In the genomic region with DNA sequence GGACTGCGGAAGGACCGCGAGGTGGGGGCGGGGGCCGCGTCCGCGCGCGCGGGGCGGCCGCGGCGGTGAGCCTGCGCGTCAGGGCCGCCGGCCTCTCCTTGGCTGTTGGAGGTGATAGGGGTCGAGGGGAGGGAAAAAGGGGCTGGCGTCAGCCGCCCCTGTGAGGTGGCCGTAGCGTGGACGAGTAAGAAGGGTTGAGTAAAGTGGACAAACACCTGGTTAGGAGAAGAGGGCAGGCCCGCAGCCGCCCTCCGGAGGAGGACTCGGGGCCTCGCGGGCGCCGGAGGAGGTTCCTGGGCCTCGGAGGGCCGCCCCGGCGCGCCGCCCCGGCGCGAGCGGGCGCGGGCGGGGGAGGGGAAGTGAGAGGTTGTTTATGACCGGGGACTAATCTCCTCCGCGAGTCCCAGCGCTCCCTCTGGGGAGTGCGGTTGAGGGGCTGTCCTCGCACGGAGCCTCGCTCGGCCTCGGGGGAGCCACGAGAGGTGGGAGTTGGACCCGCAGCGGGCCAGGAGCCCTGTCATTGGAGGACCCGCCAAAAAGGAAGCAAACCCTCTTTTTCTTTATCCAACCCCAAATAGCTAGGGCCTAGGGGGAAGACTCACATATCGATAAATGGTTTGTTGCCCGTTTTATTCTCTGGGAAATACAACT, we compare ENCODE assay signal across 8 cellular contexts. TPM values are rescaled to one million over a fixed set of nuclear protein-coding genes. Genes with fewer than 3 reads are reported as not detected.
DNase-seq lines count a peak whose midpoint lies in the region; ATAC-seq and TF ChIP-seq lines count a peak whose summit lies in the region.

No MANE protein-coding gene starts in this region.

- H3K36me3 ChIP-seq in DND-41 (ENCODE audit: insufficient read depth, low read length) (peaks cover 44% of the 10 kb centered on the region), HUES6 (ENCODE audit: control insufficient read depth, insufficient read depth, low read length) (peaks cover 36% of the 10 kb centered on the region), SU-DHL-6 (ENCODE audit: low read length) (peaks cover 44% of the 10 kb centered on the region), hepatocyte (replicated peaks; ENCODE audit: insufficient read depth, low read depth) (no peaks in the 10 kb centered on the region)

- peak overlapping the region; percentile 98 for H3K27ac ChIP-seq in DND-41 (ENCODE audit: low read length)
- peak overlapping the region; percentile 74 for H3K27ac ChIP-seq in HUES6 (ENCODE audit: low read depth, low read length)
- H3K27ac ChIP-seq in SU-DHL-6 (ENCODE audit: low read depth, low read length) = peak overlapping the region; percentile 87
- peak overlapping the region; percentile 96 for H3K27ac ChIP-seq in adipose tissue (ENCODE audit: low read depth, low read length)
- peak overlapping the region; percentile 97 for H3K27ac ChIP-seq in hepatocyte

- H3K4me2 ChIP-seq in DND-41 (ENCODE audit: insufficient read depth, low read length) (peak overlapping the region; percentile 90), SU-DHL-6 (ENCODE audit: low read depth, low read length, poor library complexity, severe bottlenecking) (peak overlapping the region; percentile 98), hepatocyte (peak overlapping the region; percentile 93)

- peaks cover 27% of the 10 kb centered on the region for H3K79me2 ChIP-seq in DND-41 (ENCODE audit: insufficient read depth, low read length)
- H3K79me2 ChIP-seq in SU-DHL-6 (ENCODE audit: insufficient read depth, low read length) = peaks cover 7% of the 10 kb centered on the region; the same call in 1 of the 2 replicates
- H3K79me2 ChIP-seq in hepatocyte = peaks cover 34% of the 10 kb centered on the region

- 0% methylated on average over 39 to 62 of the region's 62 CpGs for WGBS in adipose tissue, 3 donors
- under 1% methylated on average over 28 of the region's 62 CpGs for WGBS in hepatocyte (ENCODE audit: low lambda C conversion rate, missing lambda C conversion rate)

- ATAC-seq in DND-41 (ENCODE audit: insufficient read depth, low read depth) (peak; percentile 62), GM21515 (IDR thresholded peaks at IDR 0.05; ENCODE audit: unreplicated experiment) (peak; percentile 43)

- H4K20me1 ChIP-seq in DND-41 (ENCODE audit: insufficient read depth, low read length) (no peaks in the 10 kb centered on the region), SU-DHL-6 (ENCODE audit: low read depth, low read length) (no peaks in the 10 kb centered on the region), hepatocyte (ENCODE audit: insufficient read depth, poor library complexity, severe bottlenecking) (no peaks in the 10 kb centered on the region)

- H3K4me3 ChIP-seq in DND-41 (ENCODE audit: low read depth in 1 of 2, low read length in 2 of 2) (peak overlapping the region; percentile 53 to 77), HUES6 (ENCODE audit: low read depth, low read length) (peak overlapping the region; percentile 63), SU-DHL-6 (ENCODE audit: insufficient read depth, low read length, poor library complexity, severe bottlenecking) (peak overlapping the region; percentile 84), hepatocyte (peak overlapping the region; percentile 28), skeletal muscle cell (ENCODE audit: low read depth, low read length) (peak overlapping the region; percentile 62)

- DNase-seq in DND-41 (peak; percentile 87), hepatocyte (ENCODE audit: low spot score) (peak; percentile 91), skeletal muscle cell (ENCODE audit: low read depth) (no peak), HCEC 1CT (no peak)

- H3K9ac ChIP-seq in DND-41 (ENCODE audit: low read depth, low read length) (peak overlapping the region; percentile 96), HUES6 (ENCODE audit: low read length) (peak overlapping the region; percentile 88), SU-DHL-6 (ENCODE audit: low read length) (peak overlapping the region; percentile 93)

- peaks cover 33% of the 10 kb centered on the region; the same call in 1 of the 2 replicates for H3F3A ChIP-seq in SU-DHL-6 (ENCODE audit: insufficient read depth)

- H3K9me2 ChIP-seq in SU-DHL-6 (replicated peaks; ENCODE audit: insufficient read depth, low read length) = no peaks in the 10 kb centered on the region
- no peaks in the 10 kb centered on the region for H3K9me2 ChIP-seq in hepatocyte (replicated peaks; ENCODE audit: insufficient read depth)

- H3K9me3 ChIP-seq in DND-41 (ENCODE audit: insufficient read depth, low read length, severe bottlenecking) = peaks cover 19% of the 10 kb centered on the region
- peaks cover 13% of the 10 kb centered on the region; the same call in 1 of the 2 replicates for H3K9me3 ChIP-seq in HUES6 (ENCODE audit: control insufficient read depth, insufficient read depth, low read depth, low read length)
- 0 out of 2 replicates have a peak, but pooled peaks cover 12% of the 10 kb centered on the region for H3K9me3 ChIP-seq in SU-DHL-6 (ENCODE audit: insufficient read depth, low read length)
- no peaks in the 10 kb centered on the region for H3K9me3 ChIP-seq in hepatocyte (ENCODE audit: low read depth)

- TF ChIP-seq CTCF in DND-41 (IDR thresholded peaks at IDR 0.05; ENCODE audit: borderline replicate concordance, extremely low read depth, low read length, poor library complexity, severe bottlenecking) (no peak), SU-DHL-6 (IDR thresholded peaks at IDR 0.05; ENCODE audit: insufficient read depth, low read length, poor library complexity, severe bottlenecking) (no peak), hepatocyte (IDR thresholded peaks at IDR 0.05; ENCODE audit: poor library complexity) (no peak)

- H3K4me1 ChIP-seq in DND-41 (ENCODE audit: insufficient read depth, low read length) (peaks cover 24% of the 10 kb centered on the region), HUES6 (ENCODE audit: control insufficient read depth, insufficient read depth, low read length) (no peaks in the 10 kb centered on the region; the same call in 1 of the 2 replicates), hepatocyte (ENCODE audit: insufficient read depth) (peaks cover 22% of the 10 kb centered on the region)

- H2AFZ ChIP-seq in DND-41 (ENCODE audit: low read depth, low read length) = peak overlapping the region; percentile 93
- peak overlapping the region; percentile 91 for H2AFZ ChIP-seq in SU-DHL-6 (ENCODE audit: low read depth, low read length, severe bottlenecking)
- H2AFZ ChIP-seq in hepatocyte = peak overlapping the region; percentile 56

- no peaks in the 10 kb centered on the region for H3K27me3 ChIP-seq in DND-41 (ENCODE audit: insufficient read depth, low read length, poor library complexity)
- H3K27me3 ChIP-seq in HUES6 (ENCODE audit: control insufficient read depth, insufficient read depth, low read length) = no peaks in the 10 kb centered on the region
- no peaks in the 10 kb centered on the region for H3K27me3 ChIP-seq in SU-DHL-6 (ENCODE audit: low read length)
- H3K27me3 ChIP-seq in hepatocyte = no peaks in the 10 kb centered on the region

RNA-seq across cellular contexts. Expression of a gene that starts 0.6 kb away (rescaled TPM):
- polyA plus RNA-seq in adipose tissue = 10 to 100 TPM in 2 of 3 donors, 1 to 10 TPM in 1; 9.6 to 19.8 (median 13.0) TPM
- 40.1 and 51.2 TPM in 2 replicates for total RNA-seq in hepatocyte
- polyA plus RNA-seq in hepatocyte = 28.5 and 30.7 TPM in 2 replicates

Comparison
In these comparisons a context has a peak if more than half of its experiments do, and no peak if none do; other contexts are left out.
1. DNase-seq: peak in DND-41 (single experiment) and hepatocyte (single experiment); none in skeletal muscle cell (single experiment) and HCEC 1CT (single experiment).
2. H3K4me3 ChIP-seq: peak in every context shown above with its lines; median percentile 84 in SU-DHL-6; 65 in DND-41; 63 in HUES6; 62 in skeletal muscle cell; 28 in hepatocyte.
3. Peak in every context shown above with its lines, with median percentiles within 50 percentile points of each other: H2AFZ ChIP-seq, H3K27ac ChIP-seq, H3K4me2 ChIP-seq and H3K9ac ChIP-seq.